ENCODE assay signal across 32 cellular contexts in the genomic region with DNA sequence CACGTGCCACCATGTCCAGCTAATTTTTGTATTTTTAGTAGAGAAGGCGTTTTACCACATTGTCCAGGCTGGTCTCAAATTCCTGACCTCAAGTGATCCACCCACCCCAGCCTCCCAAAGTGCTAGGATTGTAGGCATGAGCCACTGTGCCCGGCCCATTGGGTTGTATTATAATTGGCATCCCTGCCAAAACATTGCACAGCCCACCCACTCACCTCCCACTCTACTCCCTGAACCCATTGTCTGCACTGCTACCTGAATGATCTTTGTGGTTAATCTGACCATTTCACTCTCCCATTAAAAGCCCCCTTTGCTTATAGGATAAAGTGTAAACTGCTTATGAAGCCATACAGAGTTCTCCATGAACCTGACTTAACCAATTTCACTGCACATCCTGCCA. TPM values are rescaled to one million over a fixed set of nuclear protein-coding genes. Genes with fewer than 3 reads are reported as not detected.
DNase-seq lines count a peak whose midpoint lies in the region; ATAC-seq and TF ChIP-seq lines count a peak whose summit lies in the region.
"Had no signal": no experiment of that assay in that cellular context is flagged by ENCODE, and none has a peak within 500 bp of the region (broad histone marks: within the 10 kb centered on the region; RNA-seq: fewer than 3 reads in every experiment).

No MANE protein-coding gene starts in this region.

- no peaks in the 10 kb centered on the region for H3K9me3 Mint-ChIP-seq in natural killer cell treated with Interleukin-12 subunit alpha and Interleukin-12 subunit beta and Interleukin-15 and Interleukin-18, amount 100 ng/mL, for 72 hours
- H3K9me3 Mint-ChIP-seq: CD14-positive monocyte; CD4-positive, alpha-beta T cell; CD8-positive, alpha-beta memory T cell; CD8-positive, alpha-beta T cell had no signal

- H3K4me1 Mint-ChIP-seq in natural killer cell treated with Interleukin-12 subunit alpha and Interleukin-12 subunit beta and Interleukin-15 and Interleukin-18, amount 100 ng/mL, for 72 hours (ENCODE audit: low read depth in 2 of 2) = no peaks in the 10 kb centered on the region
- H3K4me1 Mint-ChIP-seq: B cell; CD14-positive monocyte; CD4-positive, alpha-beta memory T cell; CD8-positive, alpha-beta memory T cell had no signal

- no peaks in the 10 kb centered on the region for H3K9me3 ChIP-seq in HEK293 (ENCODE audit: control insufficient read depth, insufficient read depth, low read depth, low read length)
- H3K9me3 ChIP-seq: A549; BE2C; BLaER1; BLaER1 treated with 17β-estradiol and CSF1 and Interleukin-3, amounts not matched to agents 10 nM and 100 nM; Caco-2 had no signal

- ATAC-seq in natural killer cell treated with Interleukin-12 subunit alpha and Interleukin-12 subunit beta and Interleukin-15 and Interleukin-18, amount 100 ng/mL, for 72 hours = no peak
- ATAC-seq: A549; CD8-positive, alpha-beta T cell had no signal

- TF ChIP-seq CTCF in HEK293 (tag by site-specific recombination; IDR thresholded peaks at IDR 0.05) = no peak

- POLR2A ChIA-PET in HEK293 (lab: Yijun Ruan, JAX) = no interaction called here

- peaks cover 32 to 33% of the 10 kb centered on the region in 2 donors for H3K27me3 Mint-ChIP-seq in natural killer cell treated with Interleukin-12 subunit alpha and Interleukin-12 subunit beta and Interleukin-15 and Interleukin-18, amount 100 ng/mL, for 72 hours

- no peak overlapping the region for H3K4me3 Mint-ChIP-seq in natural killer cell treated with Interleukin-12 subunit alpha and Interleukin-12 subunit beta and Interleukin-15 and Interleukin-18, amount 100 ng/mL, for 72 hours
- H3K4me3 Mint-ChIP-seq: B cell; CD14-positive monocyte; CD4-positive, alpha-beta memory T cell; CD4-positive, alpha-beta T cell; CD4-positive, CD25-positive, alpha-beta regulatory T cell; CD8-positive, alpha-beta memory T cell; CD8-positive, alpha-beta T cell had no signal

- no peak overlapping the region for H3K27ac ChIP-seq in HEK293 (ENCODE audit: extremely low read depth, low read depth, low read length)
- H3K27ac ChIP-seq: 22Rv1; A549; BLaER1; BLaER1 treated with 17β-estradiol and CSF1 and Interleukin-3, amounts not matched to agents 10 nM and 100 nM; C4-2B had no signal

- H3K4me3 ChIP-seq in HEK293 (ENCODE audit: low read depth, low read length) = no peak overlapping the region
- H3K4me3 ChIP-seq: A549; BLaER1; BLaER1 treated with 17β-estradiol and CSF1 and Interleukin-3, amounts not matched to agents 10 nM and 100 nM had no signal

- H3K36me3 ChIP-seq in HEK293 (ENCODE audit: control insufficient read depth in 2 of 2, insufficient read depth in 1 of 2, low read length in 2 of 2) = no peaks in the 10 kb centered on the region
- H3K36me3 ChIP-seq: BE2C; BLaER1; BLaER1 treated with 17β-estradiol and CSF1 and Interleukin-3, amounts not matched to agents 10 nM and 100 nM had no signal

- CTCF ChIA-PET in HEK293 (lab: Yijun Ruan, JAX) = interaction anchor here (0.5 to 0.6 kb wide), 2 partner anchors 90 to 522 kb away, joined by 3 read pairs; no protein-coding TSS in a partner anchor

- H3K36me3 Mint-ChIP-seq in natural killer cell treated with Interleukin-12 subunit alpha and Interleukin-12 subunit beta and Interleukin-15 and Interleukin-18, amount 100 ng/mL, for 72 hours = no peaks in the 10 kb centered on the region
- H3K36me3 Mint-ChIP-seq: CD14-positive monocyte; CD4-positive, alpha-beta memory T cell; CD4-positive, CD25-positive, alpha-beta regulatory T cell; CD8-positive, alpha-beta memory T cell; CD8-positive, alpha-beta T cell had no signal

- DNase-seq in natural killer cell treated with Interleukin-12 subunit alpha and Interleukin-12 subunit beta and Interleukin-15 and Interleukin-18, amount 100 ng/mL, for 72 hours (ENCODE audit: low spot score) = no peak
- DNase-seq: 8988T; ACHN; AML-193; BE2C; C1 segment of cervical spinal cord; Caco-2; Calu3; CD4-positive, alpha-beta memory T cell; CD4-positive, alpha-beta T cell; CD4-positive, CD25-positive, alpha-beta regulatory T cell; CD8-positive, alpha-beta memory T cell; CD8-positive, alpha-beta T cell; COR-L47; DMS 273 treated with DMSO at 0.1 percent for 48 hours; DMS153; DMS53; DMS79; DMS79 treated with DMSO at 0.1 percent for 48 hours; DND-41; EL had no signal

- no peak overlapping the region for H3K27ac Mint-ChIP-seq in natural killer cell treated with Interleukin-12 subunit alpha and Interleukin-12 subunit beta and Interleukin-15 and Interleukin-18, amount 100 ng/mL, for 72 hours
- H3K27ac Mint-ChIP-seq: B cell; CD4-positive, alpha-beta T cell; CD4-positive, CD25-positive, alpha-beta regulatory T cell; CD8-positive, alpha-beta memory T cell; CD8-positive, alpha-beta T cell had no signal

- no peaks in the 10 kb centered on the region for H3K4me1 ChIP-seq in HEK293 (ENCODE audit: control insufficient read depth, insufficient read depth, low read length)
- H3K4me1 ChIP-seq: A549, Caco-2 had no signal

TF ChIP-seq in HEK293, 187 proteins besides CTCF, POLR2A, EP300 and RAD21:
- TF ChIP-seq, protein P1, sequence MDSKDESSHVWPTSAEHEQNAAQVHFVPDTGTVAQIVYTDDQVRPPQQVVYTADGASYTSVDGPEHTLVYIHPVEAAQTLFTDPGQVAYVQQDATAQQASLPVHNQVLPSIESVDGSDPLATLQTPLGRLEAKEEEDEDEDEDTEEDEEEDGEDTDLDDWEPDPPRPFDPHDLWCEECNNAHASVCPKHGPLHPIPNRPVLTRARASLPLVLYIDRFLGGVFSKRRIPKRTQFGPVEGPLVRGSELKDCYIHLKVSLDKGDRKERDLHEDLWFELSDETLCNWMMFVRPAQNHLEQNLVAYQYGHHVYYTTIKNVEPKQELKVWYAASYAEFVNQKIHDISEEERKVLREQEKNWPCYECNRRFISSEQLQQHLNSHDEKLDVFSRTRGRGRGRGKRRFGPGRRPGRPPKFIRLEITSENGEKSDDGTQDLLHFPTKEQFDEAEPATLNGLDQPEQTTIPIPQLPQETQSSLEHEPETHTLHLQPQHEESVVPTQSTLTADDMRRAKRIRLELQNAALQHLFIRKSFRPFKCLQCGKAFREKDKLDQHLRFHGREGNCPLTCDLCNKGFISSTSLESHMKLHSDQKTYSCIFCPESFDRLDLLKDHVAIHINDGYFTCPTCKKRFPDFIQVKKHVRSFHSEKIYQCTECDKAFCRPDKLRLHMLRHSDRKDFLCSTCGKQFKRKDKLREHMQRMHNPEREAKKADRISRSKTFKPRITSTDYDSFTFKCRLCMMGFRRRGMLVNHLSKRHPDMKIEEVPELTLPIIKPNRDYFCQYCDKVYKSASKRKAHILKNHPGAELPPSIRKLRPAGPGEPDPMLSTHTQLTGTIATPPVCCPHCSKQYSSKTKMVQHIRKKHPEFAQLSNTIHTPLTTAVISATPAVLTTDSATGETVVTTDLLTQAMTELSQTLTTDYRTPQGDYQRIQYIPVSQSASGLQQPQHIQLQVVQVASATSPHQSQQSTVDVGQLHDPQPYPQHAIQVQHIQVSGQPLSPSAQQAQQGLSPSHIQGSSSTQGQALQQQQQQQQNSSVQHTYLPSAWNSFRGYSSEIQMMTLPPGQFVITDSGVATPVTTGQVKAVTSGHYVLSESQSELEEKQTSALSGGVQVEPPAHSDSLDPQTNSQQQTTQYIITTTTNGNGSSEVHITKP (tag by site-specific recombination; IDR thresholded peaks at IDR 0.05) = no peak
- TF ChIP-seq ZFHX2 (tag by site-specific recombination; conservative IDR thresholded peaks at IDR 0.05) (peak; percentile 60; the same call in 1 of the 2 replicates), EGR2 (tag by site-specific recombination; IDR thresholded peaks at IDR 0.05; ENCODE audit: low read depth) (peak; percentile 86)

RNA-seq across cellular contexts. Expression of a gene that starts 26.3 kb away (rescaled TPM):
- total RNA-seq in natural killer cell treated with Interleukin-12 subunit alpha and Interleukin-12 subunit beta and Interleukin-15 and Interleukin-18, amount 100 ng/mL, for 72 hours = under 1 TPM; 0.39 to 0.76 TPM

RNA-seq across cellular contexts. Expression of a gene that starts 35.8 kb away (rescaled TPM):
- not detected for total RNA-seq in natural killer cell treated with Interleukin-12 subunit alpha and Interleukin-12 subunit beta and Interleukin-15 and Interleukin-18, amount 100 ng/mL, for 72 hours
- total RNA-seq: A172; A673; B cell; Caco-2; Calu3; CD4-positive, alpha-beta memory T cell; CD4-positive, alpha-beta T cell; CD4-positive, CD25-positive, alpha-beta regulatory T cell; CD8-positive, alpha-beta memory T cell; CD8-positive, alpha-beta T cell; Daoy had no signal
